14 cellular contexts compared by ENCODE assay signal in the genomic region with DNA sequence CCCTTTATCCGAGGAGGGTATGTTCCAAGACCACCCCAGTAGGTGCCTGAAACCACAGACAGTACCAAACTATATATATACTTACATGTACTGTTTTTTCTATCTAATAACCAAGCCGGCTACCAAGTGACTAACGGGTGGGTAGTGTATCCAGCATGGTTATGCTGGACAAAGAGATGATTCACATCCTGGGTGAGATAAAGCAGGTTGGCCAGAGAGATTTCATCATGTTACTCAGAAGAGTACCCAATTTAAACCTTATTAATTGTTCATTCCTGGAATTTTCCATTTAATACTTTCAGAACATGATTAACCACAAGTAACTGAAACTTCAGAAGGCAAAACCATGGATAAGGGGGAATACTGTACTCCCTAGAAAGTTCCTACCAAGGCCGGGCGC. TPM values are rescaled to one million over a fixed set of nuclear protein-coding genes. Genes with fewer than 3 reads are reported as not detected.
A peak's percentile ranks its signal among the peaks of the same experiment; 100 is the strongest.
DNase-seq lines count a peak whose midpoint lies in the region; ATAC-seq lines count a peak whose summit lies in the region.
"Had no signal": no experiment of that assay in that cellular context is flagged by ENCODE, and none has a peak within 500 bp of the region (broad histone marks: within the 10 kb centered on the region; RNA-seq: fewer than 3 reads in every experiment).

No MANE protein-coding gene starts in this region.

- intact Hi-C loops in sciatic nerve (cut with DNase I): no loop called here

- peaks cover 77% of the 10 kb centered on the region for H3K36me3 Mint-ChIP-seq in activated T-cell treated with anti-CD3 and anti-CD28 coated beads, Interleukin-2, amount 50 U/mL, for 24 hours (ENCODE audit: low read depth)
- peaks cover under 1 to 31% of the 10 kb centered on the region in 2 donors for H3K36me3 Mint-ChIP-seq in activated T-cell treated with anti-CD3 and anti-CD28 coated beads, Interleukin-2, amount 50 U/mL, for 72 hours (ENCODE audit: insufficient read depth in 2 of 2)

- no peak overlapping the region for H3K4me3 Mint-ChIP-seq in activated T-cell treated with anti-CD3 and anti-CD28 coated beads, Interleukin-2, amount 50 U/mL, for 24 hours
- no peak overlapping the region for H3K4me3 Mint-ChIP-seq in activated T-cell treated with anti-CD3 and anti-CD28 coated beads, Interleukin-2, amount 50 U/mL, for 72 hours
- H3K4me3 Mint-ChIP-seq: central memory CD8-positive, alpha-beta T cell had no signal

- H3K9me3 Mint-ChIP-seq in activated T-cell treated with anti-CD3 and anti-CD28 coated beads, Interleukin-2, amount 50 U/mL, for 24 hours: no peaks in the 10 kb centered on the region
- no peaks in the 10 kb centered on the region for H3K9me3 Mint-ChIP-seq in activated T-cell treated with anti-CD3 and anti-CD28 coated beads, Interleukin-2, amount 50 U/mL, for 72 hours
- H3K9me3 Mint-ChIP-seq: central memory CD8-positive, alpha-beta T cell had no signal

- H3K27ac Mint-ChIP-seq in activated T-cell treated with anti-CD3 and anti-CD28 coated beads, Interleukin-2, amount 50 U/mL, for 24 hours: peak overlapping the region; percentile 75
- no peak overlapping the region for H3K27ac Mint-ChIP-seq in activated T-cell treated with anti-CD3 and anti-CD28 coated beads, Interleukin-2, amount 50 U/mL, for 72 hours

- no peaks in the 10 kb centered on the region for H3K27me3 Mint-ChIP-seq in activated T-cell treated with anti-CD3 and anti-CD28 coated beads, Interleukin-2, amount 50 U/mL, for 24 hours
- no peaks in the 10 kb centered on the region for H3K27me3 Mint-ChIP-seq in activated T-cell treated with anti-CD3 and anti-CD28 coated beads, Interleukin-2, amount 50 U/mL, for 72 hours (ENCODE audit: low read depth)
- H3K27me3 Mint-ChIP-seq: central memory CD8-positive, alpha-beta T cell had no signal

- ATAC-seq in activated T-cell treated with anti-CD3 and anti-CD28 coated beads, Interleukin-2, amount 50 U/mL, for 72 hours (replicated peaks in 1 of 2): no peak
- ATAC-seq in sciatic nerve: no peak
- no peak for ATAC-seq in HG02763 (IDR thresholded peaks at IDR 0.05; ENCODE audit: unreplicated experiment)

- no peak for DNase-seq in activated T-cell treated with anti-CD3 and anti-CD28 coated beads, Interleukin-2, amount 50 U/mL, for 24 hours
- DNase-seq in activated T-cell treated with anti-CD3 and anti-CD28 coated beads, Interleukin-2, amount 50 U/mL, for 72 hours: no peak
- DNase-seq in SW 1271 (lab: John Stamatoyannopoulos, UW) (peak; percentile 74 to 89), fibroblast of peridontal ligament (ENCODE audit: extremely low read depth) (peak; percentile 36), sciatic nerve (ENCODE audit: low spot score) (no peak), caudate nucleus (lab: John Stamatoyannopoulos, UW) (no peak), DMS53 treated with DMSO at 0.1 percent for 48 hours (lab: John Stamatoyannopoulos, UW; ENCODE audit: unreplicated experiment) (no peak)
- DNase-seq: activated CD8-positive, alpha-beta memory T cell treated with anti-CD3 and anti-CD28 coated beads, Interleukin-2, amount 50 U/mL, for 4 hours; AML-193; head of caudate nucleus; NCI-H2227 treated with DMSO at 0.1 percent for 48 hours had no signal

- peaks cover 6% of the 10 kb centered on the region for H3K4me1 Mint-ChIP-seq in activated T-cell treated with anti-CD3 and anti-CD28 coated beads, Interleukin-2, amount 50 U/mL, for 24 hours (ENCODE audit: low read depth)
- no peaks in the 10 kb centered on the region for H3K4me1 Mint-ChIP-seq in activated T-cell treated with anti-CD3 and anti-CD28 coated beads, Interleukin-2, amount 50 U/mL, for 72 hours (ENCODE audit: low read depth)
- H3K4me1 Mint-ChIP-seq: central memory CD8-positive, alpha-beta T cell had no signal

- no peak overlapping the region for H3K27ac ChIP-seq in caudate nucleus (ENCODE audit: low read depth, low read length)
- H3K27ac ChIP-seq: SK-N-MC had no signal

RNA-seq across cellular contexts. Expression of a gene that starts 46.5 kb away (rescaled TPM):
- total RNA-seq in activated T-cell treated with anti-CD3 and anti-CD28 coated beads, Interleukin-2, amount 50 U/mL, for 72 hours: 100 to 1,000 TPM; 111 to 134 TPM
- total RNA-seq in sciatic nerve: 54.6 TPM

Comparison
In these comparisons a context has a peak if more than half of its experiments do, and no peak if none do; other contexts are left out.
1. DNase-seq: peak in SW 1271 (2 of 2) and fibroblast of peridontal ligament (single experiment); none in activated T-cell treated with anti-CD3 and anti-CD28 coated beads, Interleukin-2, amount 50 U/mL, for 24 hours (single experiment), activated T-cell treated with anti-CD3 and anti-CD28 coated beads, Interleukin-2, amount 50 U/mL, for 72 hours (0 of 2), sciatic nerve (single experiment), caudate nucleus (0 of 61) and DMS53 treated with DMSO at 0.1 percent for 48 hours (single experiment).